Comparison of ENCODE assay signal across 1 cellular context in the genomic region with DNA sequence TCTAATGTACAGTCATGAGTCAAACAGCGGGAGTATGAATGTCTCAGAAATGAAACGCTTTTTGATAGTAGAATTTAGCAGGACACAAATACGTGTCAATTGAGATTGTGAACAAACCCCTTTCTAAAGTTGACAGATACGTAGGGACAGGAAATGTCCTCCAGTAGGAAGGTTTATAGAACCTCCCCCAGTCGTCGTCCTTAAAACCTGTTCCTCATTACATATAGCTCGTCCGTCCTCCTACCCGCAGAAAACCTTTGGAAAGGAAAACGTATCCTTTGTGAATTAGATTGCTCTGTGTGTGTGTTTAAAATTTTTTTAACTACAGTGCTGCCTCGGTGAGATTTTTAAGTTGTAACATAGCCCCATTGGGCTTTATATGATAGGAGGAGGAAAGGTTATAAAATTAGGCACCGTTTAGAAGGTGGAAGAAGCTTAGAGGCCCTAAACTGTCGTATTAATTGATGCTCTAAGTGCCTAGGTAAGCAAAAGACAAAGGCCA.
TF ChIP-seq lines count a peak whose summit lies in the region.

No MANE protein-coding gene starts in this region.

TF ChIP-seq in GM12878, 131 proteins besides CTCF, POLR2A, EP300 and RAD21:
- TF ChIP-seq, protein P1, sequence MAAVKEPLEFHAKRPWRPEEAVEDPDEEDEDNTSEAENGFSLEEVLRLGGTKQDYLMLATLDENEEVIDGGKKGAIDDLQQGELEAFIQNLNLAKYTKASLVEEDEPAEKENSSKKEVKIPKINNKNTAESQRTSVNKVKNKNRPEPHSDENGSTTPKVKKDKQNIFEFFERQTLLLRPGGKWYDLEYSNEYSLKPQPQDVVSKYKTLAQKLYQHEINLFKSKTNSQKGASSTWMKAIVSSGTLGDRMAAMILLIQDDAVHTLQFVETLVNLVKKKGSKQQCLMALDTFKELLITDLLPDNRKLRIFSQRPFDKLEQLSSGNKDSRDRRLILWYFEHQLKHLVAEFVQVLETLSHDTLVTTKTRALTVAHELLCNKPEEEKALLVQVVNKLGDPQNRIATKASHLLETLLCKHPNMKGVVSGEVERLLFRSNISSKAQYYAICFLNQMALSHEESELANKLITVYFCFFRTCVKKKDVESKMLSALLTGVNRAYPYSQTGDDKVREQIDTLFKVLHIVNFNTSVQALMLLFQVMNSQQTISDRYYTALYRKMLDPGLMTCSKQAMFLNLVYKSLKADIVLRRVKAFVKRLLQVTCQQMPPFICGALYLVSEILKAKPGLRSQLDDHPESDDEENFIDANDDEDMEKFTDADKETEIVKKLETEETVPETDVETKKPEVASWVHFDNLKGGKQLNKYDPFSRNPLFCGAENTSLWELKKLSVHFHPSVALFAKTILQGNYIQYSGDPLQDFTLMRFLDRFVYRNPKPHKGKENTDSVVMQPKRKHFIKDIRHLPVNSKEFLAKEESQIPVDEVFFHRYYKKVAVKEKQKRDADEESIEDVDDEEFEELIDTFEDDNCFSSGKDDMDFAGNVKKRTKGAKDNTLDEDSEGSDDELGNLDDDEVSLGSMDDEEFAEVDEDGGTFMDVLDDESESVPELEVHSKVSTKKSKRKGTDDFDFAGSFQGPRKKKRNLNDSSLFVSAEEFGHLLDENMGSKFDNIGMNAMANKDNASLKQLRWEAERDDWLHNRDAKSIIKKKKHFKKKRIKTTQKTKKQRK (IDR thresholded peaks at IDR 0.05; ENCODE audit: low read depth, low read length): no peak
- TF ChIP-seq NFYA (IDR thresholded peaks at IDR 0.05; ENCODE audit: borderline replicate concordance, low read depth, low read length): no peak
- TF ChIP-seq, protein P2, sequence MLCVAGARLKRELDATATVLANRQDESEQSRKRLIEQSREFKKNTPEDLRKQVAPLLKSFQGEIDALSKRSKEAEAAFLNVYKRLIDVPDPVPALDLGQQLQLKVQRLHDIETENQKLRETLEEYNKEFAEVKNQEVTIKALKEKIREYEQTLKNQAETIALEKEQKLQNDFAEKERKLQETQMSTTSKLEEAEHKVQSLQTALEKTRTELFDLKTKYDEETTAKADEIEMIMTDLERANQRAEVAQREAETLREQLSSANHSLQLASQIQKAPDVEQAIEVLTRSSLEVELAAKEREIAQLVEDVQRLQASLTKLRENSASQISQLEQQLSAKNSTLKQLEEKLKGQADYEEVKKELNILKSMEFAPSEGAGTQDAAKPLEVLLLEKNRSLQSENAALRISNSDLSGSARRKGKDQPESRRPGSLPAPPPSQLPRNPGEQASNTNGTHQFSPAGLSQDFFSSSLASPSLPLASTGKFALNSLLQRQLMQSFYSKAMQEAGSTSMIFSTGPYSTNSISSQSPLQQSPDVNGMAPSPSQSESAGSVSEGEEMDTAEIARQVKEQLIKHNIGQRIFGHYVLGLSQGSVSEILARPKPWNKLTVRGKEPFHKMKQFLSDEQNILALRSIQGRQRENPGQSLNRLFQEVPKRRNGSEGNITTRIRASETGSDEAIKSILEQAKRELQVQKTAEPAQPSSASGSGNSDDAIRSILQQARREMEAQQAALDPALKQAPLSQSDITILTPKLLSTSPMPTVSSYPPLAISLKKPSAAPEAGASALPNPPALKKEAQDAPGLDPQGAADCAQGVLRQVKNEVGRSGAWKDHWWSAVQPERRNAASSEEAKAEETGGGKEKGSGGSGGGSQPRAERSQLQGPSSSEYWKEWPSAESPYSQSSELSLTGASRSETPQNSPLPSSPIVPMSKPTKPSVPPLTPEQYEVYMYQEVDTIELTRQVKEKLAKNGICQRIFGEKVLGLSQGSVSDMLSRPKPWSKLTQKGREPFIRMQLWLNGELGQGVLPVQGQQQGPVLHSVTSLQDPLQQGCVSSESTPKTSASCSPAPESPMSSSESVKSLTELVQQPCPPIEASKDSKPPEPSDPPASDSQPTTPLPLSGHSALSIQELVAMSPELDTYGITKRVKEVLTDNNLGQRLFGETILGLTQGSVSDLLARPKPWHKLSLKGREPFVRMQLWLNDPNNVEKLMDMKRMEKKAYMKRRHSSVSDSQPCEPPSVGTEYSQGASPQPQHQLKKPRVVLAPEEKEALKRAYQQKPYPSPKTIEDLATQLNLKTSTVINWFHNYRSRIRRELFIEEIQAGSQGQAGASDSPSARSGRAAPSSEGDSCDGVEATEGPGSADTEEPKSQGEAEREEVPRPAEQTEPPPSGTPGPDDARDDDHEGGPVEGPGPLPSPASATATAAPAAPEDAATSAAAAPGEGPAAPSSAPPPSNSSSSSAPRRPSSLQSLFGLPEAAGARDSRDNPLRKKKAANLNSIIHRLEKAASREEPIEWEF (IDR thresholded peaks at IDR 0.05; ENCODE audit: insufficient replicate concordance, low read depth, low read length): peak; percentile 24
- TF ChIP-seq, protein P3, sequence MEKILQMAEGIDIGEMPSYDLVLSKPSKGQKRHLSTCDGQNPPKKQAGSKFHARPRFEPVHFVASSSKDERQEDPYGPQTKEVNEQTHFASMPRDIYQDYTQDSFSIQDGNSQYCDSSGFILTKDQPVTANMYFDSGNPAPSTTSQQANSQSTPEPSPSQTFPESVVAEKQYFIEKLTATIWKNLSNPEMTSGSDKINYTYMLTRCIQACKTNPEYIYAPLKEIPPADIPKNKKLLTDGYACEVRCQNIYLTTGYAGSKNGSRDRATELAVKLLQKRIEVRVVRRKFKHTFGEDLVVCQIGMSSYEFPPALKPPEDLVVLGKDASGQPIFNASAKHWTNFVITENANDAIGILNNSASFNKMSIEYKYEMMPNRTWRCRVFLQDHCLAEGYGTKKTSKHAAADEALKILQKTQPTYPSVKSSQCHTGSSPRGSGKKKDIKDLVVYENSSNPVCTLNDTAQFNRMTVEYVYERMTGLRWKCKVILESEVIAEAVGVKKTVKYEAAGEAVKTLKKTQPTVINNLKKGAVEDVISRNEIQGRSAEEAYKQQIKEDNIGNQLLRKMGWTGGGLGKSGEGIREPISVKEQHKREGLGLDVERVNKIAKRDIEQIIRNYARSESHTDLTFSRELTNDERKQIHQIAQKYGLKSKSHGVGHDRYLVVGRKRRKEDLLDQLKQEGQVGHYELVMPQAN (conservative IDR thresholded peaks at IDR 0.05): 0 out of 2 replicates have a peak, but pooled peaks have one; percentile 19
- TF ChIP-seq, protein P4, sequence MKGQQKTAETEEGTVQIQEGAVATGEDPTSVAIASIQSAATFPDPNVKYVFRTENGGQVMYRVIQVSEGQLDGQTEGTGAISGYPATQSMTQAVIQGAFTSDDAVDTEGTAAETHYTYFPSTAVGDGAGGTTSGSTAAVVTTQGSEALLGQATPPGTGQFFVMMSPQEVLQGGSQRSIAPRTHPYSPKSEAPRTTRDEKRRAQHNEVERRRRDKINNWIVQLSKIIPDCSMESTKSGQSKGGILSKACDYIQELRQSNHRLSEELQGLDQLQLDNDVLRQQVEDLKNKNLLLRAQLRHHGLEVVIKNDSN (IDR thresholded peaks at IDR 0.05; ENCODE audit: borderline replicate concordance, extremely low read length, insufficient read depth, low read depth, low read length): no peak
- TF ChIP-seq MXI1 (IDR thresholded peaks at IDR 0.05; ENCODE audit: low read depth, low read length): no peak
- no peak for TF ChIP-seq TARDBP (IDR thresholded peaks at IDR 0.05; ENCODE audit: borderline replicate concordance)
- no peak; the same call in none of the 2 replicates for TF ChIP-seq NFIC (IDR thresholded peaks at IDR 0.05; ENCODE audit: low read depth, low read length)
- TF ChIP-seq, protein P5, sequence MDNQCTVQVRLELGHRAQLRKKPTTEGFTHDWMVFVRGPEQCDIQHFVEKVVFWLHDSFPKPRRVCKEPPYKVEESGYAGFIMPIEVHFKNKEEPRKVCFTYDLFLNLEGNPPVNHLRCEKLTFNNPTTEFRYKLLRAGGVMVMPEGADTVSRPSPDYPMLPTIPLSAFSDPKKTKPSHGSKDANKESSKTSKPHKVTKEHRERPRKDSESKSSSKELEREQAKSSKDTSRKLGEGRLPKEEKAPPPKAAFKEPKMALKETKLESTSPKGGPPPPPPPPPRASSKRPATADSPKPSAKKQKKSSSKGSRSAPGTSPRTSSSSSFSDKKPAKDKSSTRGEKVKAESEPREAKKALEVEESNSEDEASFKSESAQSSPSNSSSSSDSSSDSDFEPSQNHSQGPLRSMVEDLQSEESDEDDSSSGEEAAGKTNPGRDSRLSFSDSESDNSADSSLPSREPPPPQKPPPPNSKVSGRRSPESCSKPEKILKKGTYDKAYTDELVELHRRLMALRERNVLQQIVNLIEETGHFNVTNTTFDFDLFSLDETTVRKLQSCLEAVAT (IDR thresholded peaks at IDR 0.05): peak; percentile 42; the same call in 1 of the 2 replicates
- 0 out of 2 replicates have a peak, but pooled peaks have one; percentile 3 for TF ChIP-seq MTA3 (IDR thresholded peaks at IDR 0.05; ENCODE audit: borderline replicate concordance, low read length)
- TF ChIP-seq ZNF217 (IDR thresholded peaks at IDR 0.05): no peak
- peak; percentile 15; the same call in 1 of the 2 replicates for TF ChIP-seq CREB1 (IDR thresholded peaks at IDR 0.05; ENCODE audit: low read depth)
- no peak for TF ChIP-seq TCF12 (IDR thresholded peaks at IDR 0.05; ENCODE audit: low read depth, low read length)
- peak; percentile 32 for TF ChIP-seq SMAD1 (IDR thresholded peaks at IDR 0.05; ENCODE audit: low read depth, partially characterized antibody)
- 0 out of 4 replicates have a peak, but pooled peaks of 1 of the 2 experiments have one; percentile 5 for TF ChIP-seq ETV6 (conservative IDR thresholded peaks at IDR 0.05 in 1 of 2, IDR thresholded peaks at IDR 0.05 in 1 of 2; ENCODE audit: borderline replicate concordance in 1 of 2, low read depth in 1 of 2)
- peak; percentile 61; the same call in 1 of the 2 replicates for TF ChIP-seq NBN (IDR thresholded peaks at IDR 0.05)
- TF ChIP-seq DPF2 (IDR thresholded peaks at IDR 0.05): no peak
- no peak for TF ChIP-seq POU2F2 (IDR thresholded peaks at IDR 0.05; ENCODE audit: borderline replicate concordance, low read depth, low read length)
